In genomic region chr5:91058575-91058974, GRCh38 we compare ENCODE assay signal across 18 cellular contexts.
DNase-seq lines count a peak whose midpoint lies in the region; ATAC-seq and TF ChIP-seq lines count a peak whose summit lies in the region.
"Had no signal": no experiment of that assay in that cellular context is flagged by ENCODE, and none has a peak within 500 bp of the region (broad histone marks: within the 10 kb centered on the region; RNA-seq: fewer than 3 reads in every experiment).

No MANE protein-coding gene starts in this region.

- DNase-seq in Calu3 (peak; percentile 77), HT-29 (ENCODE audit: low spot score) (peak; percentile 61), epithelial cell of esophagus (ENCODE audit: low read depth) (peak; percentile 98), mucosa of gallbladder (ENCODE audit: low spot score) (peak; percentile 53), germinal center (ENCODE audit: low spot score) (no peak), cerebellar nuclear complex (lab: John Stamatoyannopoulos, UW) (no peak)
- DNase-seq: brain microvascular endothelial cell; DMS79; effector CD8-positive, alpha-beta T cell; foreskin fibroblast; midbrain; NCI-H1048; NCI-H226; OCI-M1; ovary had no signal

- TF ChIP-seq CTCF in Calu3 (IDR thresholded peaks at IDR 0.05; ENCODE audit: unreplicated experiment) (no peak), epithelial cell of esophagus (IDR thresholded peaks at IDR 0.05; ENCODE audit: insufficient read depth, low read depth, low read length, missing control alignments) (no peak)

- CTCF ChIA-PET in Calu3 (lab: Charles Lee): interaction anchor here (0.8 to 1.7 kb wide), 8 partner anchors 11 to 361 kb away, joined by 3 to 6 read pairs (median 4); partner anchors contain the start of gene ARRDC3

- H3K4me1 Mint-ChIP-seq in Calu3 (ENCODE audit: low read depth, unreplicated experiment): peaks cover 46% of the 10 kb centered on the region

- intact Hi-C loops in Calu3 (cut with micrococcal nuclease; ENCODE audit: unreplicated experiment): loop anchor here (5.0 kb wide), 1 partner anchor 126 kb away; no protein-coding TSS in a partner anchor

- peaks cover 11% of the 10 kb centered on the region for H3K36me3 Mint-ChIP-seq in Calu3 (ENCODE audit: insufficient read depth, unreplicated experiment)

- no peaks in the 10 kb centered on the region for H3K27me3 Mint-ChIP-seq in Calu3 (ENCODE audit: unreplicated experiment)

- no peak for ATAC-seq in GM18520 (IDR thresholded peaks at IDR 0.05; ENCODE audit: unreplicated experiment)
- ATAC-seq in GM19467 (IDR thresholded peaks at IDR 0.05; ENCODE audit: unreplicated experiment): no peak

- no TSS peak for BruUV-seq in Calu3 (replicated peaks; lab: Mats Ljungman, UMichigan)

- peak overlapping the region; percentile 38 for H3K4me3 Mint-ChIP-seq in Calu3 (ENCODE audit: low read depth, unreplicated experiment)
- H3K4me3 Mint-ChIP-seq: stimulated activated naive CD8-positive, alpha-beta T cell treated with anti-CD3 and anti-CD28 coated beads, Interleukin-15, Interleukin-2, amounts not matched to agents 100 ng/mL and 50 ng/mL, for 24 hours had no signal

- no peak overlapping the region for H3K4me3 ChIP-seq in epithelial cell of esophagus (ENCODE audit: low read length)
- H3K4me3 ChIP-seq: ovary had no signal

- H3K27ac Mint-ChIP-seq in Calu3 (ENCODE audit: unreplicated experiment): peak overlapping the region; percentile 93

- H3K9me3 Mint-ChIP-seq in Calu3 (ENCODE audit: low read depth, unreplicated experiment): no peaks in the 10 kb centered on the region
- H3K9me3 Mint-ChIP-seq: stimulated activated naive CD8-positive, alpha-beta T cell treated with anti-CD3 and anti-CD28 coated beads, Interleukin-15, Interleukin-2, amounts not matched to agents 100 ng/mL and 50 ng/mL, for 24 hours had no signal

Comparison
In these comparisons a context has a peak if more than half of its experiments do, and no peak if none do; other contexts are left out.
1. DNase-seq: peak in Calu3 (single experiment), HT-29 (single experiment), epithelial cell of esophagus (single experiment) and mucosa of gallbladder (single experiment); none in germinal center (single experiment) and cerebellar nuclear complex (0 of 2).